In genomic region chr4:132540268-132540667, GRCh38 we compare ENCODE assay signal across 21 cellular contexts.
"Had no signal": no experiment of that assay in that cellular context is flagged by ENCODE, and none has a peak within 500 bp of the region (broad histone marks: within the 10 kb centered on the region; RNA-seq: fewer than 3 reads in every experiment).

No MANE protein-coding gene starts in this region.

- H3K27me3 ChIP-seq: heart left ventricle, stomach, suprapubic skin, tibial nerve, uterus had no signal

- DNase-seq: activated CD4-positive, alpha-beta T cell treated with anti-CD3 and anti-CD28 coated beads for 1 hour; activated CD4-positive, alpha-beta T cell treated with anti-CD3 and anti-CD28 coated beads, Interleukin-2, amount 50 U/mL, for 1 hour; activated CD8-positive, alpha-beta T cell treated with anti-CD3 and anti-CD28 coated beads, Interleukin-2, amount 10 ng/mL, durations not matched to agents 7 days and 5 days; activated gamma-delta T cell; activated naive CD4-positive, alpha-beta T cell treated with anti-CD3 and anti-CD28 coated beads, Interleukin-2, amount 50 U/mL, for 16 hours; activated naive CD8-positive, alpha-beta T cell treated with anti-CD3 and anti-CD28 coated beads, Interleukin-2, amount 50 U/mL, for 24 hours; cerebellar nuclear complex; heart left ventricle; naive thymus-derived CD4-positive, alpha-beta T cell; occipital lobe; small intestine; stimulated activated CD4-positive, alpha-beta T cell treated with anti-CD3 and anti-CD28 coated beads, Interleukin-2, amount 100 ng/mL, for 24 hours; stomach; uterus; WERI-Rb-1 had no signal

- H3K4me1 ChIP-seq: heart left ventricle, stomach, suprapubic skin, tibial nerve, uterus had no signal

- ATAC-seq: activated CD8-positive, alpha-beta T cell treated with anti-CD3 and anti-CD28 coated beads, Interleukin-2, amount 10 ng/mL, durations not matched to agents 7 days and 5 days; activated naive CD8-positive, alpha-beta T cell treated with anti-CD3 and anti-CD28 coated beads, Interleukin-2, amount 50 U/mL, for 24 hours; heart left ventricle; naive thymus-derived CD4-positive, alpha-beta T cell; sciatic nerve; stimulated activated memory B cell treated with anti-CD40 and anti-IgM and Interleukin-4, amounts not matched to agents 10 μg/mL and 1 μg/mL and 100 μg/mL, for 72 hours had no signal

- H3K36me3 ChIP-seq: heart left ventricle, stomach, suprapubic skin, tibial nerve, uterus, WERI-Rb-1 had no signal

- H3K27ac ChIP-seq: coronary artery, heart left ventricle, stomach, suprapubic skin, tibial nerve, uterus, WERI-Rb-1 had no signal

- H3K9me3 ChIP-seq: suprapubic skin, tibial nerve, uterus had no signal

- H3K4me3 ChIP-seq: coronary artery, heart left ventricle, lung, stomach, suprapubic skin, tibial nerve, uterus had no signal
